Comparison of ENCODE assay signal across 26 cellular contexts in genomic region chr19:34489175-34489574, GRCh38. TPM values are rescaled to one million over a fixed set of nuclear protein-coding genes. Genes with fewer than 3 reads are reported as not detected.
A peak's percentile ranks its signal among the peaks of the same experiment; 100 is the strongest.
DNase-seq lines count a peak whose midpoint lies in the region; ATAC-seq and TF ChIP-seq lines count a peak whose summit lies in the region.
"Had no signal": no experiment of that assay in that cellular context is flagged by ENCODE, and none has a peak within 500 bp of the region (broad histone marks: within the 10 kb centered on the region; RNA-seq: fewer than 3 reads in every experiment).

No MANE protein-coding gene starts in this region.

- H3K4me3 Mint-ChIP-seq in neural crest cell (no peak overlapping the region), T-cell (no peak overlapping the region)
- no peak overlapping the region for H3K4me3 Mint-ChIP-seq in activated CD4-positive, alpha-beta T cell treated with anti-CD3 and anti-CD28 coated beads for 36 hours
- H3K4me3 Mint-ChIP-seq: B cell; CD8-positive, alpha-beta T cell had no signal

- POLR2A ChIA-PET in Panc1 (lab: Charles Lee): no interaction called here
- POLR2A ChIA-PET in activated CD4-positive, alpha-beta T cell treated with anti-CD3 and anti-CD28 coated beads for 36 hours (lab: Charles Lee): no interaction called here
- POLR2A ChIA-PET in T-cell (lab: Charles Lee): no interaction called here

- H3K9me3 Mint-ChIP-seq in neural crest cell (no peaks in the 10 kb centered on the region), T-cell (no peaks in the 10 kb centered on the region)
- H3K9me3 Mint-ChIP-seq in activated CD4-positive, alpha-beta T cell treated with anti-CD3 and anti-CD28 coated beads for 36 hours (ENCODE audit: low read depth): no peaks in the 10 kb centered on the region
- H3K9me3 Mint-ChIP-seq: CD8-positive, alpha-beta T cell had no signal

- H3K4me1 Mint-ChIP-seq in neural crest cell (peaks cover 8% of the 10 kb centered on the region), T-cell (no peaks in the 10 kb centered on the region)
- no peaks in the 10 kb centered on the region for H3K4me1 Mint-ChIP-seq in activated CD4-positive, alpha-beta T cell treated with anti-CD3 and anti-CD28 coated beads for 36 hours
- H3K4me1 Mint-ChIP-seq: B cell had no signal

- CTCF ChIA-PET in Panc1 (lab: Charles Lee): no interaction called here
- CTCF ChIA-PET in activated CD4-positive, alpha-beta T cell treated with anti-CD3 and anti-CD28 coated beads for 36 hours (lab: Charles Lee): interaction anchor here (0.5 kb wide), 1 partner anchor 110 kb away, joined by 4 read pairs; no protein-coding TSS in a partner anchor
- CTCF ChIA-PET in T-cell (lab: Charles Lee): interaction anchor here in 1 of 2 donors (0.6 kb wide), 1 partner anchor 81 kb away, joined by 3 read pairs; no protein-coding TSS in a partner anchor

- H3K27me3 ChIP-seq in Panc1 (ENCODE audit: control insufficient read depth, insufficient read depth, low read length): no peaks in the 10 kb centered on the region
- H3K27me3 ChIP-seq: SJSA1 had no signal

- H3K4me3 ChIP-seq in Panc1 (ENCODE audit: low read depth in 2 of 2, low read length in 2 of 2): no peak overlapping the region
- H3K4me3 ChIP-seq: GM12878, PC-9, SJSA1 had no signal

- peak overlapping the region; percentile 75 for H3K27ac Mint-ChIP-seq in neural crest cell (ENCODE audit: unreplicated experiment)
- H3K27ac Mint-ChIP-seq in activated CD4-positive, alpha-beta T cell treated with anti-CD3 and anti-CD28 coated beads for 36 hours: no peak overlapping the region
- H3K27ac Mint-ChIP-seq in T-cell: no peak overlapping the region
- H3K27ac Mint-ChIP-seq: B cell; CD8-positive, alpha-beta T cell had no signal

- H3K27me3 Mint-ChIP-seq in neural crest cell (ENCODE audit: low read depth) (no peaks in the 10 kb centered on the region), T-cell (peaks cover 19 to 26% of the 10 kb centered on the region in 2 donors)
- peaks cover 13% of the 10 kb centered on the region for H3K27me3 Mint-ChIP-seq in activated CD4-positive, alpha-beta T cell treated with anti-CD3 and anti-CD28 coated beads for 36 hours

- H3K4me1 ChIP-seq in Panc1 (ENCODE audit: control insufficient read depth, insufficient read depth, low read length): peaks cover 3% of the 10 kb centered on the region; the same call in 1 of the 2 replicates
- H3K4me1 ChIP-seq: SJSA1 had no signal

- no peak for DNase-seq in Panc1 (ENCODE audit: low read depth, low spot score)
- DNase-seq in islet precursor cell: peak; percentile 47
- DNase-seq in neural crest cell (ENCODE audit: low read depth, low spot score): no peak
- DNase-seq in renal cortical epithelial cell (ENCODE audit: low read depth): peak; percentile 12
- DNase-seq in NCI-H1694 (lab: John Stamatoyannopoulos, UW): no peak
- no peak for DNase-seq in activated CD4-positive, alpha-beta T cell treated with anti-CD3 and anti-CD28 coated beads for 36 hours
- DNase-seq in T-cell: no peak
- no peak for DNase-seq in stimulated activated CD4-positive, alpha-beta T cell treated with anti-CD3 and anti-CD28 coated beads, Interleukin-2, amount 100 ng/mL, for 48 hours
- DNase-seq: CD8-positive, alpha-beta T cell; DMS 273 treated with DMSO at 0.1 percent for 48 hours; DMS79; EL; GDM1; HCEC 1CT; NCI-H1092 treated with DMSO at 0.1 percent for 48 hours; NCI-H1436 treated with DMSO at 0.1 percent for 48 hours; NCI-H2029 treated with DMSO at 0.1 percent for 48 hours; NCI-H2227 treated with DMSO at 0.1 percent for 48 hours; NCI-H526 treated with DMSO at 0.1 percent for 48 hours; PC-9; Right ventricle myocardium superior; RPMI8226 had no signal

- H3K36me3 ChIP-seq in Panc1 (ENCODE audit: control insufficient read depth, insufficient read depth, low read length): no peaks in the 10 kb centered on the region; the same call in 1 of the 2 replicates

- 0 out of 2 replicates have a peak, but pooled peaks have one; percentile 23 for ATAC-seq in Panc1
- ATAC-seq in activated CD4-positive, alpha-beta T cell treated with anti-CD3 and anti-CD28 coated beads for 36 hours: no peak
- ATAC-seq in T-cell (replicated peaks in 1 of 4): no peak
- ATAC-seq: CD8-positive, alpha-beta T cell; GM12878 had no signal

- no peak for TF ChIP-seq CTCF in Panc1 (IDR thresholded peaks at IDR 0.05)
- no peak for TF ChIP-seq CTCF in neural crest cell (conservative IDR thresholded peaks at IDR 0.05)

- H3K36me3 Mint-ChIP-seq in neural crest cell (ENCODE audit: low read depth) (no peaks in the 10 kb centered on the region), T-cell (no peaks in the 10 kb centered on the region)
- no peaks in the 10 kb centered on the region for H3K36me3 Mint-ChIP-seq in activated CD4-positive, alpha-beta T cell treated with anti-CD3 and anti-CD28 coated beads for 36 hours (ENCODE audit: low read depth)
- H3K36me3 Mint-ChIP-seq: CD8-positive, alpha-beta T cell had no signal

- H3K27ac ChIP-seq in Panc1 (ENCODE audit: low read length): no peak overlapping the region
- H3K27ac ChIP-seq: C4-2B, PC-9, SJSA1 had no signal

- in situ Hi-C loops in Panc1 (cut with HindIII; ENCODE audit: low pct_unique_long_range_greater_than_20kb, low sequenced_read_pairs): no loop called here

- BruUV-seq in Panc1 (replicated peaks; lab: Mats Ljungman, UMichigan): no TSS peak

- intact Hi-C loops in Panc1 (cut with micrococcal nuclease; ENCODE audit: unreplicated experiment): no loop called here
- intact Hi-C loops in activated CD4-positive, alpha-beta T cell treated with anti-CD3 and anti-CD28 coated beads for 36 hours (cut with DNase I, micrococcal nuclease): no loop called here

- H3K9me3 ChIP-seq in Panc1 (ENCODE audit: control insufficient read depth, insufficient read depth, low read depth, low read length): no peaks in the 10 kb centered on the region
- H3K9me3 ChIP-seq: SJSA1 had no signal

RNA-seq across cellular contexts. Expression of gene WTIP, which starts 7.6 kb away (rescaled TPM):
- total RNA-seq in Panc1 (2021; ENCODE audit: unreplicated experiment) (73.6 TPM), neural crest cell (15.1 and 17.0 TPM in 2 replicates), renal cortical epithelial cell (27.4 and 38.0 TPM in 2 replicates), T-cell (1 to 10 TPM in 1 of 5 donors, under 1 TPM in 4; 0.21 to 1.2 (median 0.50) TPM)
- 72.0 TPM for polyA plus RNA-seq in Panc1 (2012; ENCODE audit: insufficient read length)
- 1 to 10 TPM in 1 of 2 experiments, under 1 TPM in 1; 0.60 to 1.0 TPM for total RNA-seq in activated CD4-positive, alpha-beta T cell treated with anti-CD3 and anti-CD28 coated beads for 36 hours

Comparison
In these comparisons a context has a peak if more than half of its experiments do, and no peak if none do; other contexts are left out.
1. DNase-seq: peak in islet precursor cell (single experiment) and renal cortical epithelial cell (single experiment); none in Panc1 (single experiment), neural crest cell (single experiment), NCI-H1694 (single experiment), activated CD4-positive, alpha-beta T cell treated with anti-CD3 and anti-CD28 coated beads for 36 hours (single experiment), T-cell (0 of 34) and stimulated activated CD4-positive, alpha-beta T cell treated with anti-CD3 and anti-CD28 coated beads, Interleukin-2, amount 100 ng/mL, for 48 hours (0 of 2).